17 cellular contexts compared by ENCODE assay signal in the genomic region with DNA sequence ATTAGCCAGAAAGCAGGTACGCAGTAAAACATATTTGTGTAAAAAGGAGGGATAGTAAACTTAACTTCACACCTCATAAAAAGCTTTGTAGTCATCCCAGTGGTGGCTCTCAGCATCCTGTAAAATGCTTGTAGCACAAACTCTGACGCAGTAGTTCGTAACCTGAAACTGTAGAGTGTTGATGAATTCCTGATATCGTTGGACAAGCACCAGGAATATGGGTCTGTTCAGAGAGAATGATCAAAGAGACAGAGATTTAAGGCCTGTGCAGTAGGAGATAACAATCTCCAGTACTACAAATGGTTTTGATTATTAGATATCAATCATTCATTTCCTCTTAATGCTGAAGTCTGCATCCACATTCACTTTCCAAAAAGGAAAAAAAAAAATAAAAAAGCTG.
DNase-seq lines count a peak whose midpoint lies in the region; ATAC-seq and TF ChIP-seq lines count a peak whose summit lies in the region.
"Had no signal": no experiment of that assay in that cellular context is flagged by ENCODE, and none has a peak within 500 bp of the region (broad histone marks: within the 10 kb centered on the region; RNA-seq: fewer than 3 reads in every experiment).

No MANE protein-coding gene starts in this region.

- H3K36me3 ChIP-seq in HCT116 (ENCODE audit: control insufficient read depth in 1 of 2, insufficient read depth in 2 of 2, low read length in 2 of 2) (no peaks in the 10 kb centered on the region), GM23338 (ENCODE audit: insufficient read depth) (no peaks in the 10 kb centered on the region), ovary (no peaks in the 10 kb centered on the region)
- H3K36me3 ChIP-seq: BLaER1 treated with 17β-estradiol and CSF1 and Interleukin-3, amounts not matched to agents 10 nM and 100 nM had no signal

- no peak overlapping the region for H2AFZ ChIP-seq in HCT116 (ENCODE audit: low read depth, low read length, poor library complexity, severe bottlenecking)
- H2AFZ ChIP-seq in GM23338: no peak overlapping the region

- 29 to 37% (median 29%) methylated on average over 4 of the region's 4 CpGs for WGBS in ovary, 3 donors

- TF ChIP-seq CTCF in HCT116 (IDR thresholded peaks at IDR 0.05 in 2 of 3, conservative IDR thresholded peaks at IDR 0.05 in 1 of 3; ENCODE audit: borderline replicate concordance in 1 of 3, insufficient read depth in 1 of 3, low read depth in 2 of 3, low read length in 2 of 3) (no peak), fibroblast of mammary gland (conservative IDR thresholded peaks at IDR 0.05; ENCODE audit: control insufficient read depth, insufficient read depth, low read depth, low read length) (no peak), GM23338 (conservative IDR thresholded peaks at IDR 0.05; ENCODE audit: low read depth in 2 of 2) (no peak), ovary (IDR thresholded peaks at IDR 0.05) (no peak)

- H3K27ac ChIP-seq in HCT116 (ENCODE audit: low read depth, low read length): no peak overlapping the region
- no peak overlapping the region for H3K27ac ChIP-seq in GM23338 (ENCODE audit: low read depth)
- H3K27ac ChIP-seq in ovary: no peak overlapping the region
- H3K27ac ChIP-seq: BLaER1 treated with 17β-estradiol and CSF1 and Interleukin-3, amounts not matched to agents 10 nM and 100 nM; dorsolateral prefrontal cortex had no signal

- BruUV-seq in HCT116 (replicated peaks; lab: Mats Ljungman, UMichigan): no TSS peak

- ATAC-seq in HCT116: no peak
- no peak for ATAC-seq in GM23338
- no peak for ATAC-seq in HG02610 (IDR thresholded peaks at IDR 0.05; ENCODE audit: unreplicated experiment)
- ATAC-seq: activated CD8-positive, alpha-beta memory T cell treated with anti-CD3 and anti-CD28 coated beads, Interleukin-2, amount 10 ng/mL, durations not matched to agents 7 days and 5 days had no signal

- no peaks in the 10 kb centered on the region for H3K36me3 Mint-ChIP-seq in GM23338 (ENCODE audit: low read depth)
- H3K36me3 Mint-ChIP-seq: activated CD8-positive, alpha-beta memory T cell treated with anti-CD3 and anti-CD28 coated beads, Interleukin-2, amount 10 ng/mL, durations not matched to agents 7 days and 5 days; activated naive CD8-positive, alpha-beta T cell treated with anti-CD3 and anti-CD28 coated beads for 36 hours had no signal

- RAD21 ChIA-PET in HCT116 (lab: Charles Lee; ENCODE audit: low non-redundant PET in 1 of 2, low total read pairs in 2 of 2, uncharacterized antibody in 2 of 2, unreplicated experiment in 2 of 2): no interaction called here

- TF ChIP-seq RAD21 in HCT116 (IDR thresholded peaks at IDR 0.05; ENCODE audit: low read depth): no peak

- no peaks in the 10 kb centered on the region for H4K20me1 ChIP-seq in HCT116 (ENCODE audit: insufficient read depth)
- H4K20me1 ChIP-seq in GM23338 (replicated peaks; ENCODE audit: insufficient read depth): no peaks in the 10 kb centered on the region
- H4K20me1 ChIP-seq: BLaER1 treated with 17β-estradiol and CSF1 and Interleukin-3, amounts not matched to agents 10 nM and 100 nM had no signal

- H3K9me3 Mint-ChIP-seq in GM23338: no peaks in the 10 kb centered on the region
- H3K9me3 Mint-ChIP-seq: activated naive CD8-positive, alpha-beta T cell treated with anti-CD3 and anti-CD28 coated beads for 36 hours had no signal

- no peak overlapping the region for H3K4me3 ChIP-seq in HCT116 (replicated peaks in 1 of 2; ENCODE audit: low read depth in 1 of 2, low read length in 2 of 2)
- no peak overlapping the region for H3K4me3 ChIP-seq in fibroblast of mammary gland (ENCODE audit: control insufficient read depth, low read depth, low read length)
- no peak overlapping the region for H3K4me3 ChIP-seq in GM23338
- H3K4me3 ChIP-seq in ovary: no peak overlapping the region
- H3K4me3 ChIP-seq: BLaER1 treated with 17β-estradiol and CSF1 and Interleukin-3, amounts not matched to agents 10 nM and 100 nM; lung had no signal

- no peak overlapping the region for H3K4me2 ChIP-seq in HCT116 (ENCODE audit: low read length)
- no peak overlapping the region for H3K4me2 ChIP-seq in GM23338
- H3K4me2 ChIP-seq: BLaER1 treated with 17β-estradiol and CSF1 and Interleukin-3, amounts not matched to agents 10 nM and 100 nM had no signal

- H3K27ac Mint-ChIP-seq in GM23338: no peak overlapping the region
- H3K27ac Mint-ChIP-seq: activated CD8-positive, alpha-beta memory T cell treated with anti-CD3 and anti-CD28 coated beads, Interleukin-2, amount 10 ng/mL, durations not matched to agents 7 days and 5 days; activated naive CD8-positive, alpha-beta T cell treated with anti-CD3 and anti-CD28 coated beads for 36 hours had no signal

- H3K27me3 ChIP-seq in HCT116 (ENCODE audit: insufficient read depth, low read length) (no peaks in the 10 kb centered on the region), GM23338 (ENCODE audit: insufficient read depth) (no peaks in the 10 kb centered on the region), ovary (no peaks in the 10 kb centered on the region)
- H3K27me3 ChIP-seq: BLaER1 treated with 17β-estradiol and CSF1 and Interleukin-3, amounts not matched to agents 10 nM and 100 nM; dorsolateral prefrontal cortex had no signal

- peaks cover 4% of the 10 kb centered on the region for H3K27me3 Mint-ChIP-seq in GM23338 (ENCODE audit: insufficient read depth, low read depth, poor library complexity)
- H3K27me3 Mint-ChIP-seq: activated CD8-positive, alpha-beta memory T cell treated with anti-CD3 and anti-CD28 coated beads, Interleukin-2, amount 10 ng/mL, durations not matched to agents 7 days and 5 days; activated naive CD8-positive, alpha-beta T cell treated with anti-CD3 and anti-CD28 coated beads for 36 hours had no signal

- POLR2A ChIA-PET in HCT116 (lab: Charles Lee): no interaction called here

- no peak for TF ChIP-seq POLR2A in HCT116 (IDR thresholded peaks at IDR 0.05; ENCODE audit: borderline replicate concordance, extremely low read depth, insufficient read depth, insufficient read length)
- no peak for TF ChIP-seq POLR2A in ovary (IDR thresholded peaks at IDR 0.05)

- no peaks in the 10 kb centered on the region for H3K79me2 ChIP-seq in HCT116 (ENCODE audit: insufficient read depth, low read length)
- no peaks in the 10 kb centered on the region for H3K79me2 ChIP-seq in GM23338 (replicated peaks; ENCODE audit: insufficient read depth)

- H3K4me1 ChIP-seq in HCT116 (ENCODE audit: control insufficient read depth in 1 of 2, insufficient read depth in 2 of 2, low read length in 2 of 2): peaks cover 5% of the 10 kb centered on the region in 2 experiments; a peak in 2 of 4 replicates
- H3K4me1 ChIP-seq in GM23338 (ENCODE audit: insufficient read depth): peaks cover 5% of the 10 kb centered on the region; the same call in 1 of the 2 replicates
- no peaks in the 10 kb centered on the region for H3K4me1 ChIP-seq in ovary (ENCODE audit: insufficient read depth)
- H3K4me1 ChIP-seq: BLaER1 treated with 17β-estradiol and CSF1 and Interleukin-3, amounts not matched to agents 10 nM and 100 nM had no signal

- H3K9ac ChIP-seq in HCT116 (ENCODE audit: low read length): no peak overlapping the region
- H3K9ac ChIP-seq: BLaER1 treated with 17β-estradiol and CSF1 and Interleukin-3, amounts not matched to agents 10 nM and 100 nM had no signal

- H3F3A ChIP-seq in GM23338 (replicated peaks; ENCODE audit: low read depth): no peaks in the 10 kb centered on the region

- peaks cover 12% of the 10 kb centered on the region for H3K4me1 Mint-ChIP-seq in GM23338
- H3K4me1 Mint-ChIP-seq: activated CD8-positive, alpha-beta memory T cell treated with anti-CD3 and anti-CD28 coated beads, Interleukin-2, amount 10 ng/mL, durations not matched to agents 7 days and 5 days; activated naive CD8-positive, alpha-beta T cell treated with anti-CD3 and anti-CD28 coated beads for 36 hours had no signal

- TF ChIP-seq EP300 in ovary (IDR thresholded peaks at IDR 0.05): no peak

- no peak overlapping the region for H3K4me3 Mint-ChIP-seq in GM23338
- H3K4me3 Mint-ChIP-seq: activated CD8-positive, alpha-beta memory T cell treated with anti-CD3 and anti-CD28 coated beads, Interleukin-2, amount 10 ng/mL, durations not matched to agents 7 days and 5 days; activated naive CD8-positive, alpha-beta T cell treated with anti-CD3 and anti-CD28 coated beads for 36 hours had no signal

- CTCF ChIA-PET in HCT116 (lab: Charles Lee): no interaction called here

- H3K9me3 ChIP-seq in HCT116 (ENCODE audit: control insufficient read depth in 1 of 2, insufficient read depth in 1 of 2, low read depth in 1 of 2, low read length in 2 of 2): no peaks in the 10 kb centered on the region
- H3K9me3 ChIP-seq in ovary: no peaks in the 10 kb centered on the region
- H3K9me3 ChIP-seq: BLaER1 treated with 17β-estradiol and CSF1 and Interleukin-3, amounts not matched to agents 10 nM and 100 nM had no signal

- H3K9me2 ChIP-seq in HCT116 (ENCODE audit: insufficient read depth) (no peaks in the 10 kb centered on the region), GM23338 (ENCODE audit: insufficient read depth) (no peaks in the 10 kb centered on the region)

- intact Hi-C loops in HCT116 (cut with micrococcal nuclease) (no loop called here), ovary (cut with DNase I) (no loop called here)

- peak; percentile 7 for DNase-seq in AG08396 (ENCODE audit: low spot score)
- DNase-seq in HCT116 (ENCODE audit: low read depth, low spot score): peak; percentile 6
- DNase-seq in NCI-H460 (ENCODE audit: extremely low read depth, low read depth): peak; percentile 96
- peak; percentile 92 for DNase-seq in fibroblast of mammary gland (ENCODE audit: low read depth)
- DNase-seq in GM23338 (ENCODE audit: low spot score): no peak
- no peak for DNase-seq in ovary
- DNase-seq in iPS-NIHi7 (ENCODE audit: extremely low spot score): no peak
- DNase-seq: activated CD8-positive, alpha-beta memory T cell treated with anti-CD3 and anti-CD28 coated beads, Interleukin-2, amount 10 ng/mL, durations not matched to agents 7 days and 5 days; activated naive CD8-positive, alpha-beta T cell treated with anti-CD3 and anti-CD28 coated beads for 36 hours; dorsolateral prefrontal cortex; head of caudate nucleus; NCI-H2081 treated with DMSO at 0.1 percent for 48 hours; nucleus accumbens; stimulated activated CD4-positive, alpha-beta T cell treated with anti-CD3 and anti-CD28 coated beads, Interleukin-15, amount 100 ng/mL, for 24 hours had no signal

TF ChIP-seq in HCT116, 20 proteins besides CTCF, POLR2A, EP300 and RAD21:
- TF ChIP-seq TCF7L2 (IDR thresholded peaks at IDR 0.05; ENCODE audit: borderline replicate concordance, extremely low read depth, insufficient read depth, insufficient read length) (peak; percentile 80), CEBPB (IDR thresholded peaks at IDR 0.05; ENCODE audit: low read depth) (no peak), ELF1 (IDR thresholded peaks at IDR 0.05; ENCODE audit: borderline replicate concordance, low read depth) (no peak)

TF ChIP-seq in GM23338, 12 proteins besides CTCF, POLR2A, EP300 and RAD21 (continues in another document):
- TF ChIP-seq JUNB (IDR thresholded peaks at IDR 0.05; ENCODE audit: unreplicated experiment): no peak
- TF ChIP-seq EZH2 (IDR thresholded peaks at IDR 0.05; ENCODE audit: low read depth, unreplicated experiment): no peak
- TF ChIP-seq NANOG (IDR thresholded peaks at IDR 0.05; ENCODE audit: borderline replicate concordance): no peak
- TF ChIP-seq EZH2phosphoT487 (IDR thresholded peaks at IDR 0.05; ENCODE audit: unreplicated experiment): no peak
- no peak for TF ChIP-seq CREB1 (CRISPR knock-in tag; IDR thresholded peaks at IDR 0.05; ENCODE audit: low read depth)

Comparison
In these comparisons a context has a peak if more than half of its experiments do, and no peak if none do; other contexts are left out.
1. DNase-seq: peak in AG08396 (single experiment), HCT116 (single experiment), NCI-H460 (single experiment) and fibroblast of mammary gland (single experiment); none in GM23338 (single experiment), ovary (0 of 5) and iPS-NIHi7 (single experiment).